6 cellular contexts compared by ENCODE assay signal in genomic region chr6:168991695-168992094, GRCh38.
DNase-seq lines count a peak whose midpoint lies in the region; ATAC-seq, FAIRE-seq and TF ChIP-seq lines count a peak whose summit lies in the region.
"Not testable (repeated sequence)": the region's sequence is repeated elsewhere in the genome, so short reads cannot be mapped to it uniquely, and the experiment has no call there.

No MANE protein-coding gene starts in this region.

- DNase-seq in GM23338 (ENCODE audit: low spot score) (peak; percentile 20), SK-MEL-5 (ENCODE audit: low read depth, low spot score) (peak; percentile 11), mesendoderm (peak; percentile 8), testis (peak; percentile 41)
- not testable (repeated sequence) for DNase-seq in HCT116 (ENCODE audit: low read depth, low spot score); K562 (ENCODE audit: extremely low read depth in 1 of 4, low spot score in 3 of 4)

- not testable (repeated sequence) for H3K79me2 ChIP-seq in GM23338 (replicated peaks; ENCODE audit: insufficient read depth); HCT116 (ENCODE audit: insufficient read depth, low read length); K562 (ENCODE audit: control insufficient read depth, insufficient read depth, low read length); mesendoderm (ENCODE audit: control insufficient read depth, insufficient read depth, low read length)

- H4K8ac ChIP-seq in mesendoderm (ENCODE audit: low read depth, low read length), result not testable (repeated sequence)

- not testable (repeated sequence) for H4K20me1 ChIP-seq in GM23338 (replicated peaks; ENCODE audit: insufficient read depth); HCT116 (ENCODE audit: insufficient read depth); K562 (replicated peaks; ENCODE audit: control insufficient read depth, insufficient read depth, low read length)

- H3K4me3 ChIP-seq in GM23338; HCT116 (replicated peaks in 1 of 2; ENCODE audit: low read depth in 1 of 2, low read length in 2 of 2); K562; mesendoderm (ENCODE audit: low read length); testis: not testable (repeated sequence)

- not testable (repeated sequence) for H3K18ac ChIP-seq in mesendoderm (ENCODE audit: low read length)

- intact Hi-C loops in HCT116 (cut with micrococcal nuclease); K562 (cut with micrococcal nuclease); testis (cut with DNase I; ENCODE audit: low total_unique reads): not testable (repeated sequence)

- not testable (repeated sequence) for H3K27ac Mint-ChIP-seq in GM23338

- H2AFZ ChIP-seq in GM23338; HCT116 (ENCODE audit: low read depth, low read length, poor library complexity, severe bottlenecking); K562 (ENCODE audit: low read depth, low read length): not testable (repeated sequence)

- H3K27me3 Mint-ChIP-seq in GM23338 (ENCODE audit: insufficient read depth, low read depth, poor library complexity), result peaks cover 16% of the 10 kb centered on the region

- not testable (repeated sequence) for H2BK5ac ChIP-seq in mesendoderm (ENCODE audit: low read length)

- not testable (repeated sequence) for FAIRE-seq in K562 (lab: Jason Lieb, UNC)

- CTCF ChIA-PET in HCT116 (lab: Charles Lee), result interaction anchor here (0.8 kb wide), 1 partner anchor 35 kb away, joined by 4 read pairs; no protein-coding TSS in a partner anchor
- CTCF ChIA-PET in K562 (lab: Yijun Ruan, JAX; ENCODE audit: low intra/inter-chr PET ratio), result not testable (repeated sequence)

- TF ChIP-seq CTCF in GM23338 (conservative IDR thresholded peaks at IDR 0.05; ENCODE audit: low read depth in 2 of 2) (peak in 1 of 2 experiments; percentile 53; a peak in 3 of 4 replicates), HCT116 (IDR thresholded peaks at IDR 0.05 in 2 of 3, conservative IDR thresholded peaks at IDR 0.05 in 1 of 3; ENCODE audit: borderline replicate concordance in 1 of 3, insufficient read depth in 1 of 3, low read depth in 2 of 3, low read length in 2 of 3) (peak; percentile 4 to 91 (median 29); a peak in 5 of 6 replicates), K562 (IDR thresholded peaks at IDR 0.05 in 2 of 3, conservative IDR thresholded peaks at IDR 0.05 in 1 of 3; ENCODE audit: insufficient read depth in 2 of 3, low read depth in 1 of 3, low read length in 3 of 3) (peak; percentile 17 to 81 (median 24); a peak in 3 of 6 replicates), testis (IDR thresholded peaks at IDR 0.05) (peak in 1 of 3 experiments; percentile 18)

- peak; percentile 35; the same call in 1 of the 2 replicates for TF ChIP-seq RAD21 in HCT116 (IDR thresholded peaks at IDR 0.05; ENCODE audit: low read depth)
- not testable (repeated sequence) for TF ChIP-seq RAD21 in K562 (CRISPR knock-in tag; conservative IDR thresholded peaks at IDR 0.05 in 1 of 2, IDR thresholded peaks at IDR 0.05 in 1 of 2)

- H3K9ac ChIP-seq in HCT116 (ENCODE audit: low read length); K562 (ENCODE audit: insufficient read depth in 1 of 2, low read depth in 2 of 2, low read length in 2 of 2); mesendoderm (ENCODE audit: low read length): not testable (repeated sequence)

- not testable (repeated sequence) for H3K4me1 ChIP-seq in GM23338 (ENCODE audit: insufficient read depth); HCT116 (ENCODE audit: control insufficient read depth in 1 of 2, insufficient read depth in 2 of 2, low read length in 2 of 2); K562 (replicated peaks in 1 of 2; ENCODE audit: control insufficient read depth in 2 of 2, insufficient read depth in 2 of 2, low read length in 2 of 2); mesendoderm (ENCODE audit: control insufficient read depth, low read depth, low read length); testis

- not testable (repeated sequence) for BruUV-seq in HCT116 (replicated peaks; lab: Mats Ljungman, UMichigan); K562 (replicated peaks; lab: Mats Ljungman, UMichigan)

- H3K4me2 ChIP-seq in GM23338; HCT116 (ENCODE audit: low read length); K562 (ENCODE audit: insufficient read depth, low read length); mesendoderm (ENCODE audit: low read length): not testable (repeated sequence)

- H3K9me3 ChIP-seq in HCT116 (ENCODE audit: control insufficient read depth in 1 of 2, insufficient read depth in 1 of 2, low read depth in 1 of 2, low read length in 2 of 2); K562 (replicated peaks; ENCODE audit: control insufficient read depth, insufficient read depth, low read depth, low read length); testis: not testable (repeated sequence)

- not testable (repeated sequence) for H3K9me1 ChIP-seq in K562 (ENCODE audit: control insufficient read depth, insufficient read depth, low read length)

- not testable (repeated sequence) for H3K79me1 ChIP-seq in mesendoderm (ENCODE audit: low read length)

- H2BK15ac ChIP-seq in mesendoderm (replicated peaks; ENCODE audit: low read depth), result not testable (repeated sequence)

- H2AK5ac ChIP-seq in mesendoderm (ENCODE audit: low read length), result not testable (repeated sequence)

- not testable (repeated sequence) for H3K27me3 ChIP-seq in GM23338 (ENCODE audit: insufficient read depth); HCT116 (ENCODE audit: insufficient read depth, low read length); mesendoderm (ENCODE audit: insufficient read depth, low read length, poor library complexity); testis
- peaks cover 0 to 16% of the 10 kb centered on the region in 2 experiments; a peak in 4 of 5 replicates for H3K27me3 ChIP-seq in K562 (ENCODE audit: control insufficient read depth in 2 of 2, insufficient read depth in 2 of 2, low read length in 2 of 2)

- not testable (repeated sequence) for H3K36me3 ChIP-seq in GM23338 (ENCODE audit: insufficient read depth); HCT116 (ENCODE audit: control insufficient read depth in 1 of 2, insufficient read depth in 2 of 2, low read length in 2 of 2); K562 (ENCODE audit: control insufficient read depth, insufficient read depth, low read length); mesendoderm (ENCODE audit: control insufficient read depth, insufficient read depth, low read length); testis (ENCODE audit: low read depth, missing control alignments)

- H3K23ac ChIP-seq in mesendoderm (ENCODE audit: low read length), result not testable (repeated sequence)

- H3K9me3 Mint-ChIP-seq in GM23338, result peaks cover 18% of the 10 kb centered on the region

- POLR2A ChIA-PET in HCT116 (lab: Charles Lee); K562 (lab: Yijun Ruan, JAX): not testable (repeated sequence)

- not testable (repeated sequence) for H3F3A ChIP-seq in GM23338 (replicated peaks; ENCODE audit: low read depth)

- 53% methylated on average over 15 of the region's 17 CpGs for WGBS in K562 (ENCODE audit: insufficient coverage, low coverage, missing lambda C conversion rate)
- no CpG with 5 or more reads among the region's 17 CpGs for WGBS in mesendoderm (ENCODE audit: extremely low coverage, insufficient coverage, low lambda C conversion rate)
- WGBS in testis, 2 donors, result 87% methylated on average over 13 of the region's 17 CpGs; no CpG with 5 or more reads in 1 of the 2 donors

- not testable (repeated sequence) for TF ChIP-seq EP300 in K562 (IDR thresholded peaks at IDR 0.05; ENCODE audit: low read length)

- not testable (repeated sequence) for H2BK120ac ChIP-seq in mesendoderm (ENCODE audit: low read depth, low read length)

- not testable (repeated sequence) for H3K56ac ChIP-seq in mesendoderm (ENCODE audit: low read length)

- RAD21 ChIA-PET in HCT116 (lab: Charles Lee; ENCODE audit: low non-redundant PET in 1 of 2, low total read pairs in 2 of 2, uncharacterized antibody in 2 of 2, unreplicated experiment in 2 of 2), result not testable (repeated sequence)

- H3K4ac ChIP-seq in mesendoderm (ENCODE audit: low read depth, low read length), result not testable (repeated sequence)

- in situ Hi-C loops in SK-MEL-5 (cut with HindIII; ENCODE audit: low pct_unique_long_range_greater_than_20kb, low sequenced_read_pairs); K562 (cut with MboI): not testable (repeated sequence)

- not testable (repeated sequence) for H3K4me3 Mint-ChIP-seq in GM23338

- H3K36me3 Mint-ChIP-seq in GM23338 (ENCODE audit: low read depth), result peaks cover 19% of the 10 kb centered on the region

- ATAC-seq in GM23338, HCT116, K562: not testable (repeated sequence)

- not testable (repeated sequence) for TF ChIP-seq POLR2A in HCT116 (IDR thresholded peaks at IDR 0.05; ENCODE audit: borderline replicate concordance, extremely low read depth, insufficient read depth, insufficient read length); K562 (conservative IDR thresholded peaks at IDR 0.05); testis (IDR thresholded peaks at IDR 0.05)

- not testable (repeated sequence) for H4K5ac ChIP-seq in mesendoderm (ENCODE audit: low read length)

- not testable (repeated sequence) for H3K4me1 Mint-ChIP-seq in GM23338

- H3K27ac ChIP-seq in GM23338 (ENCODE audit: low read depth); HCT116 (ENCODE audit: low read depth, low read length); K562 (ENCODE audit: extremely low read depth, low read depth, low read length); mesendoderm (ENCODE audit: low read depth, low read length); testis: not testable (repeated sequence)

- not testable (repeated sequence) for H3K9me2 ChIP-seq in GM23338 (ENCODE audit: insufficient read depth); HCT116 (ENCODE audit: insufficient read depth)
